9 cellular contexts compared by ENCODE assay signal in the genomic region with DNA sequence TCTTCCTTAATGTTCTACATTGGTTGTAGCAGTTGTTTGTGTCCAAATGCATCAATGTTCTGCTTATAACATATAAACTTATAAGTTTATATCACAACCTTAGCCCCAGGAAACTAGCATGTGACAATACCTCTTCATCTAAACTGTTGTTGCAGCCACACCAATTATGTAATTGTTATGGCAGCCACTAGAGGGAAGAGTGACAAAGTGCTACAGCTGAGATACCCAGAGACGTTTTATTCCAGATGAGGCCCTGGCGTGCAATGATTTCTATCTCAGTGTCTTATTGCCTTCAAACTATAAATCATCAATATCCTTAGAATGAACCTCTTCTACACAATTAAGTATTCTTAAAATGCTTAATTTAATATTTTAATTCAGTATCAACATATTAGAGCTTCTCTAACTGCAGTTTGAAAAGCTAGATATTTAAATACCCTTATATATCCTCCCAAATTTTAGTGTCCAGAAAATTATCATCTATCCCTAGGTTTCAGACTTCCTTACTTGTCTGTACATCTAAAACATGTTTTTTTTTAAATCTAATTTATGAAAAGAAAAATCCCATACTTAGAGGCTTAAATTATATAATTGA.
DNase-seq lines count a peak whose midpoint lies in the region; ATAC-seq and TF ChIP-seq lines count a peak whose summit lies in the region.
"Had no signal": no experiment of that assay in that cellular context is flagged by ENCODE, and none has a peak within 500 bp of the region (broad histone marks: within the 10 kb centered on the region; RNA-seq: fewer than 3 reads in every experiment).

No MANE protein-coding gene starts in this region.

- no peak for TF ChIP-seq POLR2A in suprapubic skin (IDR thresholded peaks at IDR 0.05)

- 9% methylated on average over 2 of the region's 2 CpGs for WGBS in suprapubic skin

- peak; percentile 43 for DNase-seq in DMS 273 (lab: John Stamatoyannopoulos, UW; ENCODE audit: unreplicated experiment)
- peak; percentile 18 for DNase-seq in RPMI8226
- peak; percentile 7 for DNase-seq in foreskin melanocyte
- no peak for DNase-seq in upper lobe of right lung
- DNase-seq in NCI-H2029 (lab: John Stamatoyannopoulos, UW), result no peak
- no peak for DNase-seq in suprapubic skin (ENCODE audit: low spot score in 2 of 2)

- TF ChIP-seq CTCF in upper lobe of right lung (IDR thresholded peaks at IDR 0.05), result peak; percentile 47
- TF ChIP-seq CTCF in suprapubic skin (IDR thresholded peaks at IDR 0.05), result no peak

- H3K4me3 ChIP-seq in upper lobe of right lung, result no peak overlapping the region
- no peak overlapping the region for H3K4me3 ChIP-seq in suprapubic skin

- H3K27me3 ChIP-seq in upper lobe of right lung (no peaks in the 10 kb centered on the region), suprapubic skin (no peaks in the 10 kb centered on the region)
- H3K27me3 ChIP-seq: neutrophil had no signal

- H3K27ac ChIP-seq in upper lobe of right lung, result no peak overlapping the region
- H3K27ac ChIP-seq in suprapubic skin, result no peak overlapping the region
- H3K27ac ChIP-seq: neutrophil had no signal

- intact Hi-C loops in upper lobe of right lung (cut with DNase I), result no loop called here

- TF ChIP-seq EP300 in suprapubic skin (IDR thresholded peaks at IDR 0.05), result no peak

- ATAC-seq in GM19438 (IDR thresholded peaks at IDR 0.05; ENCODE audit: low read depth, unreplicated experiment) (peak; percentile 78), HG03521 (IDR thresholded peaks at IDR 0.05; ENCODE audit: unreplicated experiment) (peak; percentile 46), upper lobe of right lung (peak; percentile 46)

- H3K4me1 ChIP-seq in upper lobe of right lung (no peaks in the 10 kb centered on the region), suprapubic skin (no peaks in the 10 kb centered on the region)

- no peaks in the 10 kb centered on the region for H3K9me3 ChIP-seq in upper lobe of right lung
- H3K9me3 ChIP-seq in suprapubic skin, result no peaks in the 10 kb centered on the region
- H3K9me3 ChIP-seq: neutrophil had no signal

- H3K36me3 ChIP-seq in upper lobe of right lung (no peaks in the 10 kb centered on the region), suprapubic skin (no peaks in the 10 kb centered on the region)
- H3K36me3 ChIP-seq: neutrophil had no signal

Comparison
In these comparisons a context has a peak if more than half of its experiments do, and no peak if none do; other contexts are left out.
1. DNase-seq: peak in DMS 273 (single experiment), RPMI8226 (single experiment) and foreskin melanocyte (single experiment); none in upper lobe of right lung (single experiment), NCI-H2029 (single experiment) and suprapubic skin (0 of 2).
2. Peak in every context shown above with its lines, with median percentiles within 50 percentile points of each other: ATAC-seq.